Comparison of ENCODE assay signal across 37 cellular contexts in genomic region chr1:74969566-74970135, GRCh38.
"Had no signal": no experiment of that assay in that cellular context is flagged by ENCODE, and none has a peak within 500 bp of the region (broad histone marks: within the 10 kb centered on the region; RNA-seq: fewer than 3 reads in every experiment).

No MANE protein-coding gene starts in this region.

- ATAC-seq: activated CD8-positive, alpha-beta memory T cell treated with anti-CD3 and anti-CD28 coated beads, Interleukin-2, amount 10 ng/mL, durations not matched to agents 7 days and 5 days; activated CD8-positive, alpha-beta T cell treated with anti-CD3 and anti-CD28 coated beads, Interleukin-2, amount 10 ng/mL, durations not matched to agents 7 days and 5 days; activated naive CD4-positive, alpha-beta T cell treated with anti-CD3 and anti-CD28 coated beads, Interleukin-2, amount 50 U/mL, for 72 hours; activated T-cell treated with anti-CD3 and anti-CD28 coated beads, Interleukin-2, amount 50 U/mL, for 72 hours; activated T-helper 17 cell treated with anti-CD3 and anti-CD28 coated beads, Interleukin-2, amount 50 U/mL, for 72 hours; body of pancreas had no signal

- H3K4me3 ChIP-seq: body of pancreas, breast epithelium had no signal

- H3K36me3 Mint-ChIP-seq: activated CD4-positive, alpha-beta memory T cell treated with anti-CD3 and anti-CD28 coated beads for 36 hours; activated CD8-positive, alpha-beta memory T cell treated with anti-CD3 and anti-CD28 coated beads, Interleukin-2, amount 10 ng/mL, durations not matched to agents 7 days and 5 days; activated naive CD4-positive, alpha-beta T cell treated with anti-CD3 and anti-CD28 coated beads, Interleukin-2, amount 50 U/mL, for 72 hours; activated naive CD8-positive, alpha-beta T cell treated with anti-CD3 and anti-CD28 coated beads for 36 hours had no signal

- H3K9me3 ChIP-seq: body of pancreas, breast epithelium had no signal

- H3K27me3 ChIP-seq: body of pancreas, brain microvascular endothelial cell, breast epithelium had no signal

- H3K36me3 ChIP-seq: brain microvascular endothelial cell, breast epithelium had no signal

- FAIRE-seq: astrocyte, TTC549 had no signal

- H3K9me3 Mint-ChIP-seq: activated B cell treated with CpG ODN at 0.5 μM for 24 hours; activated CD4-positive, alpha-beta memory T cell treated with anti-CD3 and anti-CD28 coated beads for 36 hours; activated CD4-positive, alpha-beta T cell treated with anti-CD3 and anti-CD28 coated beads, Interleukin-2, amount 10 ng/mL, durations not matched to agents 24 days and 14 days; activated naive CD4-positive, alpha-beta T cell treated with anti-CD3 and anti-CD28 coated beads, Interleukin-2, amount 50 U/mL, for 72 hours; activated naive CD8-positive, alpha-beta T cell treated with anti-CD3 and anti-CD28 coated beads for 36 hours; activated T-helper 1 cell treated with anti-CD3 and anti-CD28 coated beads, Interleukin-12 subunit alpha, Interleukin-12 subunit beta, Interleukin-2, Interleukin-4 antibody, amounts not matched to agents 30 ng/mL and 10 ng/mL and 1 ng/mL, durations not matched to agents 14 hours and 24 hours and 36 hours; activated T-helper 17 cell treated with anti-CD3 and anti-CD28 coated beads, Interleukin-2, amount 50 U/mL, for 72 hours; T-helper 1 cell treated with Interleukin-12 subunit alpha and Interleukin-12 subunit beta and Interleukin-4 antibody, amounts not matched to agents 30 μg/mL and 1 μg/mL, for 36 hours; T-helper 2 cell treated with Interferon-gamma antibody and Interleukin-4, amounts not matched to agents 5 μg/mL and 100 μg/mL, for 36 hours had no signal

- H3K27me3 Mint-ChIP-seq: activated B cell treated with CpG ODN at 0.5 μM for 24 hours; activated CD4-positive, alpha-beta memory T cell treated with anti-CD3 and anti-CD28 coated beads for 36 hours; activated CD4-positive, alpha-beta T cell treated with anti-CD3 and anti-CD28 coated beads, Interleukin-2, amount 10 ng/mL, durations not matched to agents 24 days and 14 days; activated CD8-positive, alpha-beta memory T cell treated with anti-CD3 and anti-CD28 coated beads, Interleukin-2, amount 10 ng/mL, durations not matched to agents 7 days and 5 days; activated naive CD8-positive, alpha-beta T cell treated with anti-CD3 and anti-CD28 coated beads for 36 hours; activated T-cell treated with anti-CD3 and anti-CD28 coated beads, Interleukin-2, amount 50 U/mL, for 24 hours; activated T-helper 17 cell treated with anti-CD3 and anti-CD28 coated beads, Interleukin-2, amount 50 U/mL, for 72 hours had no signal

- H3K27ac ChIP-seq: body of pancreas, brain microvascular endothelial cell, breast epithelium, VCaP had no signal

- H3K4me1 ChIP-seq: body of pancreas, breast epithelium had no signal

- H3K27ac Mint-ChIP-seq: activated B cell treated with CpG ODN at 0.5 μM for 24 hours; activated CD4-positive, alpha-beta memory T cell treated with anti-CD3 and anti-CD28 coated beads for 36 hours; activated CD4-positive, alpha-beta T cell treated with anti-CD3 and anti-CD28 coated beads, Interleukin-2, amount 10 ng/mL, durations not matched to agents 24 days and 14 days; activated CD8-positive, alpha-beta memory T cell treated with anti-CD3 and anti-CD28 coated beads, Interleukin-2, amount 10 ng/mL, durations not matched to agents 7 days and 5 days; activated CD8-positive, alpha-beta T cell treated with anti-CD3 and anti-CD28 coated beads, Interleukin-2, amount 10 ng/mL, durations not matched to agents 7 days and 5 days; activated naive CD4-positive, alpha-beta T cell treated with anti-CD3 and anti-CD28 coated beads for 36 hours; activated naive CD4-positive, alpha-beta T cell treated with anti-CD3 and anti-CD28 coated beads, Interleukin-2, amount 50 U/mL, for 72 hours; activated naive CD8-positive, alpha-beta T cell treated with anti-CD3 and anti-CD28 coated beads for 36 hours; activated T-cell treated with anti-CD3 and anti-CD28 coated beads, Interleukin-2, amount 50 U/mL, for 24 hours; activated T-cell treated with anti-CD3 and anti-CD28 coated beads, Interleukin-2, amount 50 U/mL, for 72 hours; activated T-helper 1 cell treated with anti-CD3 and anti-CD28 coated beads, Interleukin-12 subunit alpha, Interleukin-12 subunit beta, Interleukin-2, Interleukin-4 antibody, amounts not matched to agents 30 ng/mL and 10 ng/mL and 1 ng/mL, durations not matched to agents 14 hours and 24 hours and 36 hours; activated T-helper 17 cell treated with anti-CD3 and anti-CD28 coated beads, Interleukin-2, amount 50 U/mL, for 72 hours; T-helper 1 cell treated with Interleukin-12 subunit alpha and Interleukin-12 subunit beta and Interleukin-4 antibody, amounts not matched to agents 30 μg/mL and 1 μg/mL, for 36 hours; T-helper 2 cell treated with Interferon-gamma antibody and Interleukin-4, amounts not matched to agents 5 μg/mL and 100 μg/mL, for 36 hours had no signal

- H3K4me3 Mint-ChIP-seq: activated B cell treated with CpG ODN at 0.5 μM for 24 hours; activated CD4-positive, alpha-beta memory T cell treated with anti-CD3 and anti-CD28 coated beads for 36 hours; activated CD4-positive, alpha-beta T cell treated with anti-CD3 and anti-CD28 coated beads, Interleukin-2, amount 10 ng/mL, durations not matched to agents 24 days and 14 days; activated CD8-positive, alpha-beta memory T cell treated with anti-CD3 and anti-CD28 coated beads, Interleukin-2, amount 10 ng/mL, durations not matched to agents 7 days and 5 days; activated CD8-positive, alpha-beta T cell treated with anti-CD3 and anti-CD28 coated beads, Interleukin-2, amount 10 ng/mL, durations not matched to agents 7 days and 5 days; activated naive CD4-positive, alpha-beta T cell treated with anti-CD3 and anti-CD28 coated beads for 36 hours; activated naive CD8-positive, alpha-beta T cell treated with anti-CD3 and anti-CD28 coated beads for 36 hours; activated T-cell treated with anti-CD3 and anti-CD28 coated beads, Interleukin-2, amount 50 U/mL, for 24 hours; activated T-cell treated with anti-CD3 and anti-CD28 coated beads, Interleukin-2, amount 50 U/mL, for 72 hours; activated T-helper 1 cell treated with anti-CD3 and anti-CD28 coated beads, Interleukin-12 subunit alpha, Interleukin-12 subunit beta, Interleukin-2, Interleukin-4 antibody, amounts not matched to agents 30 ng/mL and 10 ng/mL and 1 ng/mL, durations not matched to agents 14 hours and 24 hours and 36 hours; activated T-helper 17 cell treated with anti-CD3 and anti-CD28 coated beads, Interleukin-2, amount 50 U/mL, for 72 hours; T-helper 1 cell treated with Interleukin-12 subunit alpha and Interleukin-12 subunit beta and Interleukin-4 antibody, amounts not matched to agents 30 μg/mL and 1 μg/mL, for 36 hours; T-helper 2 cell treated with Interferon-gamma antibody and Interleukin-4, amounts not matched to agents 5 μg/mL and 100 μg/mL, for 36 hours had no signal

- H3K4me1 Mint-ChIP-seq: activated B cell treated with CpG ODN at 0.5 μM for 24 hours; activated CD4-positive, alpha-beta T cell treated with anti-CD3 and anti-CD28 coated beads, Interleukin-2, amount 10 ng/mL, durations not matched to agents 24 days and 14 days; activated CD8-positive, alpha-beta memory T cell treated with anti-CD3 and anti-CD28 coated beads, Interleukin-2, amount 10 ng/mL, durations not matched to agents 7 days and 5 days; activated naive CD8-positive, alpha-beta T cell treated with anti-CD3 and anti-CD28 coated beads for 36 hours; activated T-helper 17 cell treated with anti-CD3 and anti-CD28 coated beads, Interleukin-2, amount 50 U/mL, for 72 hours had no signal

- DNase-seq: activated B cell treated with CpG ODN at 0.5 μM for 24 hours; activated CD4-positive, alpha-beta memory T cell treated with anti-CD3 and anti-CD28 coated beads for 36 hours; activated CD4-positive, alpha-beta T cell treated with anti-CD3 and anti-CD28 coated beads for 4 hours; activated CD4-positive, alpha-beta T cell treated with anti-CD3 and anti-CD28 coated beads, Interleukin-2, amount 10 ng/mL, durations not matched to agents 24 days and 14 days; activated CD4-positive, alpha-beta T cell treated with anti-CD3 and anti-CD28 coated beads, Interleukin-2, amount 50 U/mL, for 1 hour; activated CD4-positive, alpha-beta T cell treated with anti-CD3 and anti-CD28 coated beads, Interleukin-2, amount 50 U/mL, for 4 hours; activated CD4-positive, CD25-positive, alpha-beta regulatory T cell treated with anti-CD3 and anti-CD28 coated beads, Interleukin-2, amount 50 U/mL, for 72 hours; activated CD8-positive, alpha-beta memory T cell treated with anti-CD3 and anti-CD28 coated beads for 24 hours; activated CD8-positive, alpha-beta memory T cell treated with anti-CD3 and anti-CD28 coated beads, Interleukin-2, amount 10 ng/mL, durations not matched to agents 7 days and 5 days; activated CD8-positive, alpha-beta memory T cell treated with anti-CD3 and anti-CD28 coated beads, Interleukin-2, amount 50 U/mL, for 48 hours; activated CD8-positive, alpha-beta T cell treated with anti-CD3 and anti-CD28 coated beads, Interleukin-2, amount 10 ng/mL, durations not matched to agents 7 days and 5 days; activated effector memory CD4-positive, alpha-beta T cell treated with anti-CD3 and anti-CD28 coated beads, Interleukin-2, amount 50 U/mL, for 16 hours; activated gamma-delta T cell treated with Interleukin-2 at 50 U/mL for 16 hours; activated naive CD4-positive, alpha-beta T cell; activated naive CD4-positive, alpha-beta T cell treated with anti-CD3 and anti-CD28 coated beads for 36 hours; activated naive CD4-positive, alpha-beta T cell treated with anti-CD3 and anti-CD28 coated beads, Interleukin-2, amount 50 U/mL, for 16 hours; activated naive CD8-positive, alpha-beta T cell treated with anti-CD3 and anti-CD28 coated beads for 36 hours; activated T-cell treated with anti-CD3 and anti-CD28 coated beads, Interleukin-2, amount 50 U/mL, for 24 hours; activated T-cell treated with anti-CD3 and anti-CD28 coated beads, Interleukin-2, amount 50 U/mL, for 72 hours; amygdala; aorta; body of pancreas; brain microvascular endothelial cell; central memory CD4-positive, alpha-beta T cell; SW 1271; T-helper 1 cell; T-helper 2 cell; T-helper 9 cell had no signal
